13 cellular contexts compared by ENCODE assay signal in genomic region chr7:140676303-140676702, GRCh38. TPM values are rescaled to one million over a fixed set of nuclear protein-coding genes. Genes with fewer than 3 reads are reported as not detected.
DNase-seq lines count a peak whose midpoint lies in the region; ATAC-seq and TF ChIP-seq lines count a peak whose summit lies in the region.
"Had no signal": no experiment of that assay in that cellular context is flagged by ENCODE, and none has a peak within 500 bp of the region (broad histone marks: within the 10 kb centered on the region; RNA-seq: fewer than 3 reads in every experiment).

No MANE protein-coding gene starts in this region.

- H3K9me3 ChIP-seq in Peyer's patch = no peaks in the 10 kb centered on the region
- H3K9me3 ChIP-seq: BE2C, neutrophil had no signal

- H3K27me3 Mint-ChIP-seq in progenitor cell of endocrine pancreas = no peaks in the 10 kb centered on the region

- H3K4me1 Mint-ChIP-seq in progenitor cell of endocrine pancreas (ENCODE audit: low read depth) = peaks cover 11% of the 10 kb centered on the region

- H3K4me3 Mint-ChIP-seq in progenitor cell of endocrine pancreas (ENCODE audit: low read depth) = no peak overlapping the region
- H3K4me3 Mint-ChIP-seq: activated T-helper 1 cell treated with anti-CD3 and anti-CD28 coated beads, Interleukin-12 subunit alpha, Interleukin-12 subunit beta, Interleukin-2, Interleukin-4 antibody, amounts not matched to agents 30 ng/mL and 10 ng/mL and 1 ng/mL, durations not matched to agents 14 hours and 24 hours and 36 hours had no signal

- TF ChIP-seq CTCF in GM06990 (IDR thresholded peaks at IDR 0.05; ENCODE audit: insufficient read depth, low read length, poor library complexity, severe bottlenecking) (no peak), Peyer's patch (IDR thresholded peaks at IDR 0.05) (no peak), lower leg skin (IDR thresholded peaks at IDR 0.05) (no peak), progenitor cell of endocrine pancreas (IDR thresholded peaks at IDR 0.05; ENCODE audit: unreplicated experiment) (no peak)

- DNase-seq in GM06990 (ENCODE audit: extremely low read depth, insufficient read length) (peak; percentile 48), Peyer's patch (peak in 2 of 3 donors; percentile 51 to 63), midbrain (lab: John Stamatoyannopoulos, UW) (no peak), lower leg skin (ENCODE audit: low spot score in 2 of 2) (no peak), A172 (ENCODE audit: low spot score) (no peak), progenitor cell of endocrine pancreas (ENCODE audit: low spot score, unreplicated experiment) (no peak)
- DNase-seq: BE2C had no signal

- peak overlapping the region in 1 of 4 donors; percentile 90 for H3K27ac ChIP-seq in Peyer's patch
- H3K27ac ChIP-seq: neutrophil, SK-N-MC had no signal

- H3K4me3 ChIP-seq in GM06990 (replicated peaks; ENCODE audit: low read depth, low read length) (no peak overlapping the region), Peyer's patch (no peak overlapping the region), lower leg skin (ENCODE audit: low read depth, poor library complexity, severe bottlenecking) (no peak overlapping the region)
- H3K4me3 ChIP-seq: SK-N-MC had no signal

- TF ChIP-seq POLR2A in Peyer's patch (IDR thresholded peaks at IDR 0.05) = no peak
- no peak for TF ChIP-seq POLR2A in lower leg skin (IDR thresholded peaks at IDR 0.05)

- H3K9me3 Mint-ChIP-seq in progenitor cell of endocrine pancreas (ENCODE audit: low read depth) = no peaks in the 10 kb centered on the region
- H3K9me3 Mint-ChIP-seq: activated T-helper 1 cell treated with anti-CD3 and anti-CD28 coated beads, Interleukin-12 subunit alpha, Interleukin-12 subunit beta, Interleukin-2, Interleukin-4 antibody, amounts not matched to agents 30 ng/mL and 10 ng/mL and 1 ng/mL, durations not matched to agents 14 hours and 24 hours and 36 hours had no signal

- H3K27me3 ChIP-seq in GM06990 (replicated peaks; ENCODE audit: control insufficient read depth, insufficient read depth, low read length) (no peaks in the 10 kb centered on the region), Peyer's patch (no peaks in the 10 kb centered on the region)
- H3K27me3 ChIP-seq: dorsolateral prefrontal cortex, neutrophil had no signal

- H3K27ac Mint-ChIP-seq in progenitor cell of endocrine pancreas = no peak overlapping the region
- H3K27ac Mint-ChIP-seq: activated T-helper 1 cell treated with anti-CD3 and anti-CD28 coated beads, Interleukin-12 subunit alpha, Interleukin-12 subunit beta, Interleukin-2, Interleukin-4 antibody, amounts not matched to agents 30 ng/mL and 10 ng/mL and 1 ng/mL, durations not matched to agents 14 hours and 24 hours and 36 hours had no signal

- peaks cover 0 to 25% (median 8%) of the 10 kb centered on the region in 4 donors for H3K4me1 ChIP-seq in Peyer's patch
- H3K4me1 ChIP-seq: BE2C had no signal

- H3K36me3 ChIP-seq in GM06990 (ENCODE audit: control insufficient read depth, insufficient read depth, low read length) (peaks cover 2% of the 10 kb centered on the region), Peyer's patch (peaks cover 0 to 27% (median 0%) of the 10 kb centered on the region in 3 donors)
- H3K36me3 ChIP-seq: BE2C had no signal

- peak; percentile 43 for ATAC-seq in GM19467 (IDR thresholded peaks at IDR 0.05; ENCODE audit: unreplicated experiment)
- ATAC-seq in HG03064 (IDR thresholded peaks at IDR 0.05; ENCODE audit: low read depth, unreplicated experiment) = peak; percentile 48

- 82 to 83% methylated on average over 3 of the region's 3 CpGs for WGBS in lower leg skin, 2 donors

- H3K36me3 Mint-ChIP-seq in progenitor cell of endocrine pancreas (ENCODE audit: insufficient read depth) = peaks cover 23% of the 10 kb centered on the region

- intact Hi-C loops in lower leg skin (cut with DNase I; ENCODE audit: low total_unique reads) = no loop called here

RNA-seq across cellular contexts. Expression of gene ADCK2, which starts 3.6 kb away (rescaled TPM):
- total RNA-seq in Peyer's patch (10 to 100 TPM; 19.8 to 40.4 (median 25.8) TPM), lower leg skin (10 to 100 TPM; 48.0 to 65.9 (median 57.0) TPM), progenitor cell of endocrine pancreas (19.9 and 21.9 TPM in 2 replicates)
- 34.8 and 42.4 TPM in 2 replicates for total RNA-seq in A172 (2014; rRNA removed; shearing (Covaris generic))

RNA-seq across cellular contexts. Expression of gene NDUFB2, which starts 20.2 kb away (rescaled TPM):
- total RNA-seq in Peyer's patch (100 to 1,000 TPM; 128 to 216 (median 173) TPM), lower leg skin (100 to 1,000 TPM; 153 to 309 (median 188) TPM), progenitor cell of endocrine pancreas (172 and 174 TPM in 2 replicates)
- total RNA-seq in A172 (2014; rRNA removed; shearing (Covaris generic)) = 227 and 304 TPM in 2 replicates

RNA-seq across cellular contexts. Expression of gene DENND2A, which starts 35.7 kb away (rescaled TPM):
- total RNA-seq in Peyer's patch = 10 to 100 TPM in 2 of 4 donors, 1 to 10 TPM in 2; 1.6 to 44.6 (median 8.3) TPM
- 1 to 10 TPM in 3 of 4 donors, under 1 TPM in 1; 0.97 to 2.5 (median 2.2) TPM for total RNA-seq in lower leg skin
- 3.3 and 5.8 TPM in 2 replicates for total RNA-seq in A172 (2014; rRNA removed; shearing (Covaris generic))
- total RNA-seq in progenitor cell of endocrine pancreas = 32.0 and 39.8 TPM in 2 replicates
- total RNA-seq: activated T-helper 1 cell treated with anti-CD3 and anti-CD28 coated beads, Interleukin-12 subunit alpha, Interleukin-12 subunit beta, Interleukin-2, Interleukin-4 antibody, amounts not matched to agents 30 ng/mL and 10 ng/mL and 1 ng/mL, durations not matched to agents 14 hours and 24 hours and 36 hours had no signal

Comparison
In these comparisons a context has a peak if more than half of its experiments do, and no peak if none do; other contexts are left out.
1. DNase-seq: peak in GM06990 (single experiment) and Peyer's patch (2 of 3); none in midbrain (single experiment), lower leg skin (0 of 2), A172 (single experiment) and progenitor cell of endocrine pancreas (single experiment).